ENCODE assay signal across 9 cellular contexts in genomic region chr20:9966966-9967365, GRCh38.
DNase-seq lines count a peak whose midpoint lies in the region; ATAC-seq, FAIRE-seq and TF ChIP-seq lines count a peak whose summit lies in the region.
"Had no signal": no experiment of that assay in that cellular context is flagged by ENCODE, and none has a peak within 500 bp of the region (broad histone marks: within the 10 kb centered on the region; RNA-seq: fewer than 3 reads in every experiment).

No MANE protein-coding gene starts in this region.

- FAIRE-seq in bronchial epithelial cell (lab: Jason Lieb, UNC) = no peak

- ATAC-seq in GM19395 (IDR thresholded peaks at IDR 0.05; ENCODE audit: unreplicated experiment) (no peak), left lung (no peak)

- intact Hi-C loops in left lung (cut with DNase I) = no loop called here
- intact Hi-C loops in activated T-helper 1 cell treated with anti-CD3 and anti-CD28 coated beads, Interleukin-12 subunit alpha, Interleukin-12 subunit beta, Interleukin-2, Interleukin-4 antibody, amounts not matched to agents 30 ng/mL and 10 ng/mL and 1 ng/mL, durations not matched to agents 14 hours and 24 hours and 36 hours (cut with micrococcal nuclease) = no loop called here

- no peak overlapping the region for H3K9ac ChIP-seq in neural progenitor cell

- TF ChIP-seq CTCF in GM12864 (IDR thresholded peaks at IDR 0.05; ENCODE audit: low read depth, low read length, missing control alignments) (peak; percentile 52), bronchial epithelial cell (IDR thresholded peaks at IDR 0.05; ENCODE audit: insufficient read depth, low read length, severe bottlenecking) (peak; percentile 38), neural progenitor cell (IDR thresholded peaks at IDR 0.05) (peak; percentile 47), left lung (IDR thresholded peaks at IDR 0.05) (peak in 1 of 2 donors; percentile 11)

- H3K4me2 ChIP-seq in neural progenitor cell = no peak overlapping the region

- H3K27me3 Mint-ChIP-seq in neural progenitor cell (ENCODE audit: insufficient read depth, low read depth) = peaks cover 3% of the 10 kb centered on the region
- H3K27me3 Mint-ChIP-seq in activated T-helper 1 cell treated with anti-CD3 and anti-CD28 coated beads, Interleukin-12 subunit alpha, Interleukin-12 subunit beta, Interleukin-2, Interleukin-4 antibody, amounts not matched to agents 30 ng/mL and 10 ng/mL and 1 ng/mL, durations not matched to agents 14 hours and 24 hours and 36 hours (ENCODE audit: insufficient read depth) = peaks cover 3% of the 10 kb centered on the region

- no peak overlapping the region for H3K4me3 Mint-ChIP-seq in neural progenitor cell
- no peak overlapping the region for H3K4me3 Mint-ChIP-seq in activated T-helper 1 cell treated with anti-CD3 and anti-CD28 coated beads, Interleukin-12 subunit alpha, Interleukin-12 subunit beta, Interleukin-2, Interleukin-4 antibody, amounts not matched to agents 30 ng/mL and 10 ng/mL and 1 ng/mL, durations not matched to agents 14 hours and 24 hours and 36 hours

- H3K4me1 ChIP-seq in neural progenitor cell = no peaks in the 10 kb centered on the region
- H3K4me1 ChIP-seq in left lung = no peaks in the 10 kb centered on the region
- H3K4me1 ChIP-seq: vagina had no signal

- peak overlapping the region; percentile 22 for H2AFZ ChIP-seq in neural progenitor cell (replicated peaks)

- H3K36me3 Mint-ChIP-seq in neural progenitor cell = no peaks in the 10 kb centered on the region
- H3K36me3 Mint-ChIP-seq in activated T-helper 1 cell treated with anti-CD3 and anti-CD28 coated beads, Interleukin-12 subunit alpha, Interleukin-12 subunit beta, Interleukin-2, Interleukin-4 antibody, amounts not matched to agents 30 ng/mL and 10 ng/mL and 1 ng/mL, durations not matched to agents 14 hours and 24 hours and 36 hours (ENCODE audit: low read depth) = no peaks in the 10 kb centered on the region

- H3K9me3 Mint-ChIP-seq in neural progenitor cell = no peaks in the 10 kb centered on the region
- H3K9me3 Mint-ChIP-seq in activated T-helper 1 cell treated with anti-CD3 and anti-CD28 coated beads, Interleukin-12 subunit alpha, Interleukin-12 subunit beta, Interleukin-2, Interleukin-4 antibody, amounts not matched to agents 30 ng/mL and 10 ng/mL and 1 ng/mL, durations not matched to agents 14 hours and 24 hours and 36 hours = no peaks in the 10 kb centered on the region

- no peak overlapping the region for H3K4me3 ChIP-seq in GM12864 (ENCODE audit: low read depth, low read length)
- H3K4me3 ChIP-seq in bronchial epithelial cell (ENCODE audit: low read depth, low read length) = no peak overlapping the region
- H3K4me3 ChIP-seq in neural progenitor cell = no peak overlapping the region
- no peak overlapping the region for H3K4me3 ChIP-seq in left lung
- H3K4me3 ChIP-seq: vagina had no signal

- peaks cover 5% of the 10 kb centered on the region for H3K4me1 Mint-ChIP-seq in neural progenitor cell
- no peaks in the 10 kb centered on the region for H3K4me1 Mint-ChIP-seq in activated T-helper 1 cell treated with anti-CD3 and anti-CD28 coated beads, Interleukin-12 subunit alpha, Interleukin-12 subunit beta, Interleukin-2, Interleukin-4 antibody, amounts not matched to agents 30 ng/mL and 10 ng/mL and 1 ng/mL, durations not matched to agents 14 hours and 24 hours and 36 hours (ENCODE audit: low read depth)

- H4K20me1 ChIP-seq in neural progenitor cell (ENCODE audit: low read depth) = no peaks in the 10 kb centered on the region

- no peaks in the 10 kb centered on the region for H3K9me3 ChIP-seq in neural progenitor cell (ENCODE audit: low read depth)
- H3K9me3 ChIP-seq in left lung = no peaks in the 10 kb centered on the region
- H3K9me3 ChIP-seq: vagina had no signal

- H3K36me3 ChIP-seq in bronchial epithelial cell (ENCODE audit: control insufficient read depth, insufficient read depth, low read length) (no peaks in the 10 kb centered on the region), neural progenitor cell (no peaks in the 10 kb centered on the region), left lung (no peaks in the 10 kb centered on the region)
- H3K36me3 ChIP-seq: vagina had no signal

- no peaks in the 10 kb centered on the region for H3K27me3 ChIP-seq in bronchial epithelial cell (ENCODE audit: control insufficient read depth, insufficient read depth, low read length)
- H3K27me3 ChIP-seq in neural progenitor cell = no peaks in the 10 kb centered on the region
- peaks cover 0 to 6% of the 10 kb centered on the region in 2 donors for H3K27me3 ChIP-seq in left lung
- H3K27me3 ChIP-seq: vagina had no signal

- DNase-seq in GM12864 (ENCODE audit: low read depth) = no peak
- DNase-seq in NCI-H146 (lab: John Stamatoyannopoulos, UW) = peak; percentile 26
- peak; percentile 13 for DNase-seq in bronchial epithelial cell (ENCODE audit: low read depth)
- DNase-seq in neural progenitor cell (ENCODE audit: low spot score) = peak; percentile 4
- no peak for DNase-seq in NCI-H2029 (lab: John Stamatoyannopoulos, UW)
- no peak for DNase-seq in left lung
- DNase-seq in activated T-helper 1 cell treated with anti-CD3 and anti-CD28 coated beads, Interleukin-12 subunit alpha, Interleukin-12 subunit beta, Interleukin-2, Interleukin-4 antibody, amounts not matched to agents 30 ng/mL and 10 ng/mL and 1 ng/mL, durations not matched to agents 14 hours and 24 hours and 36 hours (ENCODE audit: low spot score) = no peak

- H3K79me2 ChIP-seq in neural progenitor cell (ENCODE audit: low read depth) = no peaks in the 10 kb centered on the region

- H3K27ac ChIP-seq in neural progenitor cell (no peak overlapping the region), left lung (no peak overlapping the region)
- H3K27ac ChIP-seq: vagina had no signal

- no peaks in the 10 kb centered on the region for H3F3A ChIP-seq in neural progenitor cell (ENCODE audit: low read depth)

- no peak overlapping the region for H3K27ac Mint-ChIP-seq in neural progenitor cell
- no peak overlapping the region for H3K27ac Mint-ChIP-seq in activated T-helper 1 cell treated with anti-CD3 and anti-CD28 coated beads, Interleukin-12 subunit alpha, Interleukin-12 subunit beta, Interleukin-2, Interleukin-4 antibody, amounts not matched to agents 30 ng/mL and 10 ng/mL and 1 ng/mL, durations not matched to agents 14 hours and 24 hours and 36 hours

Comparison
In these comparisons a context has a peak if more than half of its experiments do, and no peak if none do; other contexts are left out.
1. DNase-seq: peak in NCI-H146 (single experiment), bronchial epithelial cell (single experiment) and neural progenitor cell (single experiment); none in GM12864 (single experiment), NCI-H2029 (single experiment), left lung (0 of 2) and activated T-helper 1 cell treated with anti-CD3 and anti-CD28 coated beads, Interleukin-12 subunit alpha, Interleukin-12 subunit beta, Interleukin-2, Interleukin-4 antibody, amounts not matched to agents 30 ng/mL and 10 ng/mL and 1 ng/mL, durations not matched to agents 14 hours and 24 hours and 36 hours (single experiment).